ENCODE assay signal across 17 cellular contexts in the genomic region with DNA sequence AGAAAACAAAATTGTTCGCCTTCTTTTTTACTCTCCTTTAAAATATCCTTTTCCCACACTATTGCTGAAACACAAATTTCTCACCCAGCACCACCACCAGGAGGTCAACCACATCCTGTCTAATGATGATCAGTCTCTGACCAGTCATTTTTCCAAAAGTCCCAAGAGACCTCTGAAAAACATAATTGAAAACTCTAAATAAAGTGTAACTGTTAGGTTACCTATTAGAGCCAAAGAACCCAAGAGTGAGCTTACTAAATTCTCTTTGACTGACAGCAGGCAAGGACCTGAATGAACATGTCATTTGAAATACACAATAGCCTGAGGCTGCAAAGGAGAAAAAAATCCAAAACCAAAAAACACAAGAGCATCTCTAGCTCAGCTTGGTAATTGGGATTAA.
"Had no signal": no experiment of that assay in that cellular context is flagged by ENCODE, and none has a peak within 500 bp of the region (broad histone marks: within the 10 kb centered on the region; RNA-seq: fewer than 3 reads in every experiment).

No MANE protein-coding gene starts in this region.

- H3K9me3 ChIP-seq: left lung, tibial artery, vagina had no signal

- H3K4me3 ChIP-seq: left lung, tibial artery, vagina had no signal

- H3K9me3 Mint-ChIP-seq: activated CD4-positive, alpha-beta T cell treated with anti-CD3 and anti-CD28 coated beads, Interleukin-2, amount 10 ng/mL, durations not matched to agents 7 days and 5 days had no signal

- H3K4me1 Mint-ChIP-seq: activated CD4-positive, alpha-beta T cell treated with anti-CD3 and anti-CD28 coated beads, Interleukin-2, amount 10 ng/mL, durations not matched to agents 7 days and 5 days; activated naive CD8-positive, alpha-beta T cell treated with anti-CD3 and anti-CD28 coated beads, Interleukin-2, amount 10 ng/mL, durations not matched to agents 7 days and 5 days; stimulated activated memory B cell treated with anti-CD40 and anti-IgM and Interleukin-4, amounts not matched to agents 10 μg/mL and 1 μg/mL and 100 μg/mL, for 72 hours had no signal

- H3K4me3 Mint-ChIP-seq: activated CD4-positive, alpha-beta T cell treated with anti-CD3 and anti-CD28 coated beads, Interleukin-2, amount 10 ng/mL, durations not matched to agents 7 days and 5 days; activated naive CD8-positive, alpha-beta T cell treated with anti-CD3 and anti-CD28 coated beads, Interleukin-2, amount 10 ng/mL, durations not matched to agents 7 days and 5 days; activated T-helper 1 cell treated with anti-CD3 and anti-CD28 coated beads, Interleukin-12 subunit alpha, Interleukin-12 subunit beta, Interleukin-2, Interleukin-4 antibody, amounts not matched to agents 30 ng/mL and 10 ng/mL and 1 ng/mL, durations not matched to agents 14 hours and 24 hours and 36 hours; natural killer cell treated with Interleukin-12 subunit alpha and Interleukin-12 subunit beta and Interleukin-15 and Interleukin-18, amount 100 ng/mL, for 72 hours; stimulated activated memory B cell treated with anti-CD40 and anti-IgM and Interleukin-4, amounts not matched to agents 10 μg/mL and 1 μg/mL and 100 μg/mL, for 72 hours had no signal

- H3K27me3 Mint-ChIP-seq: activated CD4-positive, alpha-beta T cell treated with anti-CD3 and anti-CD28 coated beads, Interleukin-2, amount 10 ng/mL, durations not matched to agents 7 days and 5 days; activated naive CD8-positive, alpha-beta T cell treated with anti-CD3 and anti-CD28 coated beads, Interleukin-2, amount 10 ng/mL, durations not matched to agents 7 days and 5 days; natural killer cell treated with Interleukin-12 subunit alpha and Interleukin-12 subunit beta and Interleukin-15 and Interleukin-18, amount 100 ng/mL, for 72 hours; stimulated activated memory B cell treated with anti-CD40 and anti-IgM and Interleukin-4, amounts not matched to agents 10 μg/mL and 1 μg/mL and 100 μg/mL, for 72 hours had no signal

- H3K27ac ChIP-seq: left lung, tibial artery, vagina had no signal

- H3K27ac Mint-ChIP-seq: activated CD4-positive, alpha-beta T cell treated with anti-CD3 and anti-CD28 coated beads, Interleukin-2, amount 10 ng/mL, durations not matched to agents 7 days and 5 days; activated naive CD8-positive, alpha-beta T cell treated with anti-CD3 and anti-CD28 coated beads, Interleukin-2, amount 10 ng/mL, durations not matched to agents 7 days and 5 days; activated T-helper 1 cell treated with anti-CD3 and anti-CD28 coated beads, Interleukin-12 subunit alpha, Interleukin-12 subunit beta, Interleukin-2, Interleukin-4 antibody, amounts not matched to agents 30 ng/mL and 10 ng/mL and 1 ng/mL, durations not matched to agents 14 hours and 24 hours and 36 hours; natural killer cell treated with Interleukin-12 subunit alpha and Interleukin-12 subunit beta and Interleukin-15 and Interleukin-18, amount 100 ng/mL, for 72 hours; stimulated activated memory B cell treated with anti-CD40 and anti-IgM and Interleukin-4, amounts not matched to agents 10 μg/mL and 1 μg/mL and 100 μg/mL, for 72 hours had no signal

- ATAC-seq: left lung; natural killer cell treated with Interleukin-12 subunit alpha and Interleukin-12 subunit beta and Interleukin-15 and Interleukin-18, amount 100 ng/mL, for 72 hours; stimulated activated memory B cell treated with anti-CD40 and anti-IgM and Interleukin-4, amounts not matched to agents 10 μg/mL and 1 μg/mL and 100 μg/mL, for 72 hours had no signal

- H3K36me3 ChIP-seq: left lung, tibial artery, vagina had no signal

- H3K36me3 Mint-ChIP-seq: activated naive CD8-positive, alpha-beta T cell treated with anti-CD3 and anti-CD28 coated beads, Interleukin-2, amount 10 ng/mL, durations not matched to agents 7 days and 5 days; stimulated activated memory B cell treated with anti-CD40 and anti-IgM and Interleukin-4, amounts not matched to agents 10 μg/mL and 1 μg/mL and 100 μg/mL, for 72 hours had no signal

- DNase-seq: activated CD4-positive, alpha-beta T cell treated with anti-CD3 and anti-CD28 coated beads, Interleukin-2, amount 10 ng/mL, durations not matched to agents 7 days and 5 days; activated CD4-positive, CD25-positive, alpha-beta regulatory T cell; activated CD8-positive, alpha-beta memory T cell treated with anti-CD3 and anti-CD28 coated beads, Interleukin-2, amount 50 U/mL, for 48 hours; activated naive CD4-positive, alpha-beta T cell; activated naive CD8-positive, alpha-beta T cell treated with anti-CD3 and anti-CD28 coated beads, Interleukin-2, amount 10 ng/mL, durations not matched to agents 7 days and 5 days; dermis blood vessel endothelial cell; erythroblast; islet precursor cell; left lung; mesendoderm; stimulated activated CD4-positive, alpha-beta T cell treated with anti-CD3 and anti-CD28 coated beads, Interleukin-2, amount 100 ng/mL, for 48 hours; T-helper 2 cell; tibial artery had no signal

- H3K4me1 ChIP-seq: left lung, vagina had no signal

- H3K27me3 ChIP-seq: left lung, tibial artery, vagina had no signal
